11 cellular contexts compared by ENCODE assay signal in genomic region chr7:114414151-114415053, GRCh38. TPM values are rescaled to one million over a fixed set of nuclear protein-coding genes. Genes with fewer than 3 reads are reported as not detected.
A peak's percentile ranks its signal among the peaks of the same experiment; 100 is the strongest.
DNase-seq lines count a peak whose midpoint lies in the region; ATAC-seq and TF ChIP-seq lines count a peak whose summit lies in the region.
"Had no signal": no experiment of that assay in that cellular context is flagged by ENCODE, and none has a peak within 500 bp of the region (broad histone marks: within the 10 kb centered on the region; RNA-seq: fewer than 3 reads in every experiment).

TSS of gene FOXP2 (plus strand) at chr7:114414815. CDS start at chr7:114426512, 11,697 bp downstream.

- no peaks in the 10 kb centered on the region for H3K9me3 Mint-ChIP-seq in Caco-2 (ENCODE audit: unreplicated experiment)
- H3K9me3 Mint-ChIP-seq: activated naive CD8-positive, alpha-beta T cell treated with anti-CD3 and anti-CD28 coated beads, Interleukin-2, amount 10 ng/mL, durations not matched to agents 7 days and 5 days had no signal

- no peak within 1 kb of the TSS for H3K27ac Mint-ChIP-seq in Caco-2 (ENCODE audit: unreplicated experiment)
- H3K27ac Mint-ChIP-seq: activated naive CD8-positive, alpha-beta T cell treated with anti-CD3 and anti-CD28 coated beads, Interleukin-2, amount 10 ng/mL, durations not matched to agents 7 days and 5 days; B cell had no signal

- ATAC-seq in lower lobe of right lung (peak; percentile 15 to 29), HG03520 (IDR thresholded peaks at IDR 0.05; ENCODE audit: unreplicated experiment) (no peak)

- in situ Hi-C loops in brain microvascular endothelial cell (cut with HindIII; ENCODE audit: low pct_ligation_motif_present, low sequenced_read_pairs), result no loop called here

- H3K9me3 ChIP-seq in lower lobe of right lung (no peaks in the 10 kb centered on the region), Caco-2 (no peaks in the 10 kb centered on the region)

- H3K36me3 ChIP-seq in brain microvascular endothelial cell (replicated peaks), result no peaks in the 10 kb centered on the region
- no peaks in the 10 kb centered on the region for H3K36me3 ChIP-seq in lower lobe of right lung
- no peaks in the 10 kb centered on the region for H3K36me3 ChIP-seq in Caco-2 (ENCODE audit: control insufficient read depth, insufficient read depth, low read length)

- no peaks in the 10 kb centered on the region for H3K36me3 Mint-ChIP-seq in Caco-2 (ENCODE audit: insufficient read depth, unreplicated experiment)
- H3K36me3 Mint-ChIP-seq: activated naive CD8-positive, alpha-beta T cell treated with anti-CD3 and anti-CD28 coated beads, Interleukin-2, amount 10 ng/mL, durations not matched to agents 7 days and 5 days had no signal

- H3K27ac ChIP-seq in brain microvascular endothelial cell, result no peak within 1 kb of the TSS
- H3K27ac ChIP-seq in lower lobe of right lung, result no peak within 1 kb of the TSS
- H3K27ac ChIP-seq: HL-60 had no signal

- H3K4me1 ChIP-seq in lower lobe of right lung, result peaks cover 4% of the 10 kb centered on the region
- H3K4me1 ChIP-seq in Caco-2, result no peaks in the 10 kb centered on the region

- no peak within 1 kb of the TSS for H3K4me3 Mint-ChIP-seq in Caco-2 (ENCODE audit: unreplicated experiment)
- H3K4me3 Mint-ChIP-seq: activated naive CD8-positive, alpha-beta T cell treated with anti-CD3 and anti-CD28 coated beads, Interleukin-2, amount 10 ng/mL, durations not matched to agents 7 days and 5 days; B cell had no signal

- POLR2A ChIA-PET in Caco-2 (lab: Charles Lee), result no interaction called here

- TF ChIP-seq CTCF in brain microvascular endothelial cell (IDR thresholded peaks at IDR 0.05; ENCODE audit: low read depth, low read length, missing control alignments) (no peak), lower lobe of right lung (IDR thresholded peaks at IDR 0.05) (no peak), Caco-2 (IDR thresholded peaks at IDR 0.05; ENCODE audit: insufficient read depth in 1 of 2, low read depth in 1 of 2, low read length in 1 of 2, severe bottlenecking in 1 of 2, unreplicated experiment in 1 of 2) (no peak)

- H3K27me3 Mint-ChIP-seq in Caco-2 (ENCODE audit: insufficient read depth, unreplicated experiment), result peaks cover 9% of the 10 kb centered on the region
- H3K27me3 Mint-ChIP-seq: activated naive CD8-positive, alpha-beta T cell treated with anti-CD3 and anti-CD28 coated beads, Interleukin-2, amount 10 ng/mL, durations not matched to agents 7 days and 5 days; B cell had no signal

- H3K4me3 ChIP-seq in brain microvascular endothelial cell (ENCODE audit: low read depth, low read length) (peak within 1 kb of the TSS; percentile 50), lower lobe of right lung (peak within 1 kb of the TSS; percentile 36), Caco-2 (ENCODE audit: low read depth, low read length) (no peak within 1 kb of the TSS)

- CTCF ChIA-PET in Caco-2 (lab: Charles Lee), result interaction anchor here (0.6 kb wide), 1 partner anchor 249 kb away, joined by 3 read pairs; no protein-coding TSS in a partner anchor

- BruUV-seq in Caco-2 (replicated peaks; lab: Mats Ljungman, UMichigan), result no TSS peak

- H3K4me1 Mint-ChIP-seq in Caco-2 (ENCODE audit: low read depth, unreplicated experiment), result no peaks in the 10 kb centered on the region
- H3K4me1 Mint-ChIP-seq: activated naive CD8-positive, alpha-beta T cell treated with anti-CD3 and anti-CD28 coated beads, Interleukin-2, amount 10 ng/mL, durations not matched to agents 7 days and 5 days; B cell had no signal

- DNase-seq in NCI-H510A treated with DMSO at 0.1 percent for 48 hours (lab: John Stamatoyannopoulos, UW) (peak; percentile 41), NCI-H510A (lab: John Stamatoyannopoulos, UW) (no peak), brain microvascular endothelial cell (peak; percentile 17), lower lobe of right lung (no peak), Caco-2 (no peak), GM19238 (ENCODE audit: insufficient read length, low spot score) (no peak)
- DNase-seq in central memory CD4-positive, alpha-beta T cell, result no peak
- DNase-seq: activated naive CD8-positive, alpha-beta T cell treated with anti-CD3 and anti-CD28 coated beads, Interleukin-2, amount 10 ng/mL, durations not matched to agents 7 days and 5 days had no signal

- H3K27me3 ChIP-seq in brain microvascular endothelial cell (replicated peaks) (no peaks in the 10 kb centered on the region), lower lobe of right lung (ENCODE audit: low read depth) (no peaks in the 10 kb centered on the region), Caco-2 (replicated peaks; ENCODE audit: control insufficient read depth, insufficient read depth, low read length) (no peaks in the 10 kb centered on the region)

- intact Hi-C loops in lower lobe of right lung (cut with DNase I), result no loop called here
- intact Hi-C loops in Caco-2 (cut with micrococcal nuclease; ENCODE audit: unreplicated experiment), result no loop called here

RNA-seq across cellular contexts. Expression of gene FOXP2, which starts in this region (rescaled TPM):
- total RNA-seq in lower lobe of right lung, result 10.1 TPM
- not detected in 2 replicates for total RNA-seq in Caco-2 (2022)
- total RNA-seq: activated naive CD8-positive, alpha-beta T cell treated with anti-CD3 and anti-CD28 coated beads, Interleukin-2, amount 10 ng/mL, durations not matched to agents 7 days and 5 days; B cell had no signal

Comparison
In these comparisons a context has a peak if more than half of its experiments do, and no peak if none do; other contexts are left out.
1. RNA of gene FOXP2 (total RNA-seq): 10.1 TPM in lower lobe of right lung (single experiment); not detected in Caco-2; every median in the first group is over 10 times any median in the second.
2. DNase-seq: peak in NCI-H510A treated with DMSO at 0.1 percent for 48 hours (single experiment) and brain microvascular endothelial cell (single experiment); none in NCI-H510A (single experiment), lower lobe of right lung (single experiment), Caco-2 (0 of 2), GM19238 (single experiment) and central memory CD4-positive, alpha-beta T cell (single experiment).